Comparison of ENCODE assay signal across 8 cellular contexts in the genomic region with DNA sequence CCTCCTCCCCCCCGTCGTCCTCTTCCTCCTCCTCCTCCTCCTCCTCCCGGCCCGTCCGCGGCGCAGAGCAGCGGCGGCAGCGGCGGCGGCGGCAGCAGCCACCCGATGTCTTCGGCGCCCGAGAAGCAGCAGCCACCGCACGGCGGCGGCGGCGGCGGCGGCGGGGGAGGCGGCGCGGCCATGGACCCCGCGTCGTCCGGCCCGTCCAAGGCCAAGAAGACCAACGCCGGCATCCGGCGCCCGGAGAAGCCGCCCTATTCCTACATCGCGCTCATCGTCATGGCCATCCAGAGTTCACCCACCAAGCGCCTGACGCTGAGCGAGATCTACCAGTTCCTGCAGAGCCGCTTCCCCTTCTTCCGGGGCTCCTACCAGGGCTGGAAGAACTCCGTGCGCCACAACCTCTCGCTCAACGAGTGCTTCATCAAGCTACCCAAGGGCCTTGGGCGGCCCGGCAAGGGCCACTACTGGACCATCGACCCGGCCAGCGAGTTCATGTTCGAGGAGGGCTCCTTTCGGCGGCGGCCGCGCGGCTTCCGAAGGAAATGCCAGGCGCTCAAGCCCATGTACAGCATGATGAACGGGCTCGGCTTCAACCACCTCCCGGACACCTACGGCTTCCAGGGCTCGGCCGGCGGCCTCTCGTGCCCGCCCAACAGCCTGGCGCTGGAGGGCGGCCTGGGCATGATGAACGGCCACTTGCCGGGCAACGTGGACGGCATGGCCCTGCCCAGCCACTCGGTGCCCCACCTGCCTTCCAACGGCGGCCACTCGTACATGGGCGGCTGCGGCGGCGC. TPM values are rescaled to one million over a fixed set of nuclear protein-coding genes. Genes with fewer than 3 reads are reported as not detected.
DNase-seq lines count a peak whose midpoint lies in the region; ATAC-seq and TF ChIP-seq lines count a peak whose summit lies in the region.

Gene FOXF1, plus strand, starts transcription at position 63 of the 797 bp plus-strand sequence. Its CDS starts 43 bp downstream, at position 106.

- intact Hi-C loops in colonic mucosa (cut with DNase I), result loop anchor here (10.0 kb wide), 1 partner anchor 316 kb away; no protein-coding TSS in a partner anchor
- intact Hi-C loops in posterior vena cava (cut with DNase I), result no loop called here

- no peak for TF ChIP-seq CTCF in colonic mucosa (IDR thresholded peaks at IDR 0.05)

- no peak for ATAC-seq in HG03571 (IDR thresholded peaks at IDR 0.05; ENCODE audit: unreplicated experiment)

- H3K4me3 ChIP-seq in HUES48 (ENCODE audit: low read depth, low read length), result peak within 1 kb of the TSS; percentile 66
- peak within 1 kb of the TSS; percentile 52 for H3K4me3 ChIP-seq in colonic mucosa
- peak within 1 kb of the TSS; percentile 22 for H3K4me3 ChIP-seq in mononuclear cell (ENCODE audit: low read length)

- H3K9ac ChIP-seq in HUES48 (ENCODE audit: low read depth, low read length) (no peak within 1 kb of the TSS), colonic mucosa (ENCODE audit: low read depth in 2 of 2, low read length in 2 of 2) (peak within 1 kb of the TSS; percentile 73 to 91)

- DNase-seq in AG08395 (ENCODE audit: low spot score), result peak; percentile 35
- DNase-seq in colonic mucosa, result no peak
- DNase-seq in posterior vena cava (ENCODE audit: low spot score), result no peak
- no peak for DNase-seq in NK-92 (lab: John Stamatoyannopoulos, UW; ENCODE audit: unreplicated experiment)
- no peak for DNase-seq in SKM-1 treated with dmso at 0.1 percent for 144 hours (lab: John Stamatoyannopoulos, UW; ENCODE audit: unreplicated experiment)

- no peak within 1 kb of the TSS for H3K27ac ChIP-seq in HUES48 (ENCODE audit: low read depth, low read length)
- H3K27ac ChIP-seq in colonic mucosa, result peak within 1 kb of the TSS; percentile 91

- H3K27me3 ChIP-seq in HUES48 (ENCODE audit: control insufficient read depth, insufficient read depth, low read length) (peaks cover 100% of the 10 kb centered on the region), colonic mucosa (peaks cover 87% of the 10 kb centered on the region), mononuclear cell (ENCODE audit: insufficient read depth, low read length) (peaks cover 79% of the 10 kb centered on the region)

- H3K9me3 ChIP-seq in HUES48 (ENCODE audit: control insufficient read depth, insufficient read depth, low read length) (no peaks in the 10 kb centered on the region), colonic mucosa (no peaks in the 10 kb centered on the region), mononuclear cell (ENCODE audit: low read depth, low read length) (no peaks in the 10 kb centered on the region)

- no peaks in the 10 kb centered on the region for H3K36me3 ChIP-seq in HUES48 (ENCODE audit: control insufficient read depth, insufficient read depth, low read length)
- H3K36me3 ChIP-seq in colonic mucosa, result no peaks in the 10 kb centered on the region

- H3K4me1 ChIP-seq in HUES48 (ENCODE audit: control insufficient read depth, insufficient read depth, low read length), result peaks cover 20% of the 10 kb centered on the region
- no peaks in the 10 kb centered on the region for H3K4me1 ChIP-seq in colonic mucosa
- H3K4me1 ChIP-seq in mononuclear cell (ENCODE audit: insufficient read depth, low read length), result peaks cover 10% of the 10 kb centered on the region

RNA-seq across cellular contexts. Expression of gene FOXF1, which starts in this region (rescaled TPM):
- total RNA-seq in colonic mucosa, result 10 to 100 TPM in 1 of 2 donors, 1 to 10 TPM in 1; 6.3 to 12.1 TPM
- total RNA-seq in mononuclear cell, result under 0.01 TPM
- 1 to 10 TPM; 2.5 to 4.3 TPM for total RNA-seq in posterior vena cava
